ENCODE assay signal across 8 cellular contexts in genomic region chr5:95962785-95963184, GRCh38. TPM values are rescaled to one million over a fixed set of nuclear protein-coding genes. Genes with fewer than 3 reads are reported as not detected.
DNase-seq lines count a peak whose midpoint lies in the region; ATAC-seq and TF ChIP-seq lines count a peak whose summit lies in the region.

No MANE protein-coding gene starts in this region.

- peak overlapping the region; percentile 98 for H3K27ac Mint-ChIP-seq in progenitor cell of endocrine pancreas

- H3K36me3 ChIP-seq in SJSA1: peaks cover 34% of the 10 kb centered on the region

- peak overlapping the region; percentile 94 for H3K27ac ChIP-seq in SJSA1

- no peaks in the 10 kb centered on the region; the same call in 1 of the 2 replicates for H3K9me3 ChIP-seq in SJSA1 (replicated peaks)

- peak; percentile 44 for DNase-seq in EL
- peak in 1 of 2 experiments; percentile 28 for DNase-seq in SJSA1 (ENCODE audit: low read depth in 1 of 2, low spot score in 2 of 2)
- no peak for DNase-seq in epithelial cell of proximal tubule (ENCODE audit: low read depth)
- no peak for DNase-seq in progenitor cell of endocrine pancreas (ENCODE audit: low spot score, unreplicated experiment)
- DNase-seq in NCI-H510A (lab: John Stamatoyannopoulos, UW): no peak
- DNase-seq in NOMO-1 (lab: John Stamatoyannopoulos, UW; ENCODE audit: unreplicated experiment in 2 of 2): no peak
- DNase-seq in GM13976 (ENCODE audit: low spot score): no peak

- in situ Hi-C loops in GM13976 (cut with MboI; ENCODE audit: low sequenced_read_pairs, unreplicated experiment): no loop called here

- H3K27me3 ChIP-seq in SJSA1 (replicated peaks): no peaks in the 10 kb centered on the region

- H3K4me3 ChIP-seq in SJSA1: no peak overlapping the region; the same call in 1 of the 2 replicates
- peak overlapping the region; percentile 92 for H3K4me3 ChIP-seq in epithelial cell of proximal tubule (ENCODE audit: low read depth, low read length)

- ATAC-seq in HG02678 (IDR thresholded peaks at IDR 0.05; ENCODE audit: unreplicated experiment): no peak

- H3K4me1 ChIP-seq in SJSA1 (replicated peaks): peaks cover 32% of the 10 kb centered on the region

- TF ChIP-seq CTCF in epithelial cell of proximal tubule (conservative IDR thresholded peaks at IDR 0.05; ENCODE audit: low read depth, low read length): no peak
- no peak for TF ChIP-seq CTCF in progenitor cell of endocrine pancreas (IDR thresholded peaks at IDR 0.05; ENCODE audit: unreplicated experiment)
- no peak for TF ChIP-seq CTCF in GM13976 (IDR thresholded peaks at IDR 0.05; ENCODE audit: borderline replicate concordance, control extremely low read depth, extremely low read depth, insufficient read depth, missing control alignments)

- H3K4me1 Mint-ChIP-seq in progenitor cell of endocrine pancreas (ENCODE audit: low read depth): peaks cover 55% of the 10 kb centered on the region

- H3K36me3 Mint-ChIP-seq in progenitor cell of endocrine pancreas (ENCODE audit: insufficient read depth): peaks cover 7% of the 10 kb centered on the region

- H3K27me3 Mint-ChIP-seq in progenitor cell of endocrine pancreas: no peaks in the 10 kb centered on the region

- H3K4me3 Mint-ChIP-seq in progenitor cell of endocrine pancreas (ENCODE audit: low read depth): peak overlapping the region; percentile 84

- H3K9me3 Mint-ChIP-seq in progenitor cell of endocrine pancreas (ENCODE audit: low read depth): no peaks in the 10 kb centered on the region

RNA-seq across cellular contexts. Expression of gene ELL2, which starts 1.1 kb away (rescaled TPM):
- total RNA-seq in SJSA1 (2014; rRNA removed; shearing (Covaris generic)): 21.1 and 39.9 TPM in 2 replicates
- 32.0 and 52.8 TPM in 2 replicates for total RNA-seq in epithelial cell of proximal tubule
- 124 and 145 TPM in 2 replicates for total RNA-seq in progenitor cell of endocrine pancreas
